15 cellular contexts compared by ENCODE assay signal in genomic region chr5:178211095-178212048, GRCh38. TPM values are rescaled to one million over a fixed set of nuclear protein-coding genes. Genes with fewer than 3 reads are reported as not detected.
DNase-seq lines count a peak whose midpoint lies in the region; ATAC-seq and TF ChIP-seq lines count a peak whose summit lies in the region.
"Had no signal": no experiment of that assay in that cellular context is flagged by ENCODE, and none has a peak within 500 bp of the region (broad histone marks: within the 10 kb centered on the region; RNA-seq: fewer than 3 reads in every experiment).

No MANE protein-coding gene starts in this region.

- H3K4me1 Mint-ChIP-seq in stimulated activated naive CD8-positive, alpha-beta T cell treated with anti-CD3 and anti-CD28 coated beads, Interleukin-15, Interleukin-2, amounts not matched to agents 100 ng/mL and 50 ng/mL, for 24 hours (ENCODE audit: low read depth) = peaks cover 44% of the 10 kb centered on the region
- peaks cover 12% of the 10 kb centered on the region for H3K4me1 Mint-ChIP-seq in endodermal cell

- WGBS in endodermal cell (ENCODE audit: insufficient coverage in 1 of 2, insufficient read length in 1 of 2), 2 experiments = 95 to 98% methylated on average over 6 to 8 of the region's 8 CpGs

- no peak for ATAC-seq in stimulated activated naive CD8-positive, alpha-beta T cell treated with anti-CD3 and anti-CD28 coated beads, Interleukin-15, Interleukin-2, amounts not matched to agents 100 U/mL and 50 U/mL, for 24 hours
- peak; percentile 2 for ATAC-seq in RWPE2 (ENCODE audit: low read depth)
- ATAC-seq in esophagus mucosa = no peak
- no peak for ATAC-seq in HG03565 (IDR thresholded peaks at IDR 0.05; ENCODE audit: unreplicated experiment)
- ATAC-seq: gastrocnemius medialis, PC-3 had no signal

- no peaks in the 10 kb centered on the region for H3K9me3 Mint-ChIP-seq in stimulated activated naive CD8-positive, alpha-beta T cell treated with anti-CD3 and anti-CD28 coated beads, Interleukin-15, Interleukin-2, amounts not matched to agents 100 ng/mL and 50 ng/mL, for 24 hours
- no peaks in the 10 kb centered on the region for H3K9me3 Mint-ChIP-seq in endodermal cell
- H3K9me3 Mint-ChIP-seq: T-helper 2 cell treated with Interferon-gamma antibody and Interleukin-4, amounts not matched to agents 5 μg/mL and 100 μg/mL, for 36 hours had no signal

- DNase-seq in stimulated activated naive CD8-positive, alpha-beta T cell treated with anti-CD3 and anti-CD28 coated beads, Interleukin-15, Interleukin-2, amounts not matched to agents 100 U/mL and 50 U/mL, for 24 hours = no peak
- DNase-seq in RWPE2 (ENCODE audit: low spot score) (no peak), endodermal cell (peak; percentile 51), caudate nucleus (lab: John Stamatoyannopoulos, UW) (no peak)
- DNase-seq in stimulated activated naive CD4-positive, alpha-beta T cell treated with Interleukin-2 at 50 U/mL for 16 hours (lab: John Stamatoyannopoulos, UW) = no peak
- DNase-seq: C1 segment of cervical spinal cord; effector CD8-positive, alpha-beta T cell; gastrocnemius medialis; PC-3 had no signal

- H3K36me3 ChIP-seq in RWPE2 (ENCODE audit: low read depth) (peaks cover 100% of the 10 kb centered on the region), endodermal cell (ENCODE audit: control insufficient read depth, insufficient read depth, low read length) (peaks cover 99% of the 10 kb centered on the region)

- H3K4me3 ChIP-seq in RWPE2 (ENCODE audit: severe bottlenecking) (no peak overlapping the region), endodermal cell (ENCODE audit: low read length) (no peak overlapping the region)
- H3K4me3 ChIP-seq: ascending aorta, gastrocnemius medialis had no signal

- no peak overlapping the region for H3K9ac ChIP-seq in endodermal cell (ENCODE audit: extremely low read depth, low read length, poor library complexity, severe bottlenecking)

- H3K36me3 Mint-ChIP-seq in stimulated activated naive CD8-positive, alpha-beta T cell treated with anti-CD3 and anti-CD28 coated beads, Interleukin-15, Interleukin-2, amounts not matched to agents 100 ng/mL and 50 ng/mL, for 24 hours (ENCODE audit: low read depth) = peaks cover 77% of the 10 kb centered on the region
- H3K36me3 Mint-ChIP-seq in endodermal cell (ENCODE audit: low read depth) = peaks cover 83% of the 10 kb centered on the region

- H3K4me3 Mint-ChIP-seq in stimulated activated naive CD8-positive, alpha-beta T cell treated with anti-CD3 and anti-CD28 coated beads, Interleukin-15, Interleukin-2, amounts not matched to agents 100 ng/mL and 50 ng/mL, for 24 hours = peak overlapping the region; percentile 23
- no peak overlapping the region for H3K4me3 Mint-ChIP-seq in endodermal cell
- H3K4me3 Mint-ChIP-seq: T-helper 2 cell treated with Interferon-gamma antibody and Interleukin-4, amounts not matched to agents 5 μg/mL and 100 μg/mL, for 36 hours had no signal

- H3K27me3 ChIP-seq in RWPE2 (ENCODE audit: insufficient read depth, poor library complexity, severe bottlenecking) (no peaks in the 10 kb centered on the region), endodermal cell (ENCODE audit: control insufficient read depth, insufficient read depth, low read length, poor library complexity, severe bottlenecking) (no peaks in the 10 kb centered on the region)
- H3K27me3 ChIP-seq: ascending aorta, gastrocnemius medialis had no signal

- H3K4me1 ChIP-seq in RWPE2 (ENCODE audit: insufficient read depth, poor library complexity, severe bottlenecking) = peaks cover 3% of the 10 kb centered on the region
- H3K4me1 ChIP-seq in endodermal cell (ENCODE audit: control insufficient read depth, insufficient read depth, low read length) = no peaks in the 10 kb centered on the region

- no peak for TF ChIP-seq CTCF in RWPE2 (IDR thresholded peaks at IDR 0.05; ENCODE audit: poor library complexity, severe bottlenecking)
- no peak for TF ChIP-seq CTCF in endodermal cell (conservative IDR thresholded peaks at IDR 0.05)

- no peaks in the 10 kb centered on the region for H3K27me3 Mint-ChIP-seq in stimulated activated naive CD8-positive, alpha-beta T cell treated with anti-CD3 and anti-CD28 coated beads, Interleukin-15, Interleukin-2, amounts not matched to agents 100 ng/mL and 50 ng/mL, for 24 hours
- no peaks in the 10 kb centered on the region for H3K27me3 Mint-ChIP-seq in endodermal cell (ENCODE audit: insufficient read depth)

- no peaks in the 10 kb centered on the region for H3K9me3 ChIP-seq in RWPE2 (ENCODE audit: severe bottlenecking)
- H3K9me3 ChIP-seq in endodermal cell (ENCODE audit: control insufficient read depth, low read length) = no peaks in the 10 kb centered on the region
- H3K9me3 ChIP-seq: ascending aorta, gastrocnemius medialis had no signal

- H3K27ac ChIP-seq in RWPE2 (ENCODE audit: poor library complexity, severe bottlenecking) (no peak overlapping the region), endodermal cell (ENCODE audit: low read depth, low read length) (no peak overlapping the region), caudate nucleus (ENCODE audit: low read depth, low read length) (no peak overlapping the region)
- H3K27ac ChIP-seq: ascending aorta had no signal

- peak overlapping the region; percentile 76 for H3K27ac Mint-ChIP-seq in stimulated activated naive CD8-positive, alpha-beta T cell treated with anti-CD3 and anti-CD28 coated beads, Interleukin-15, Interleukin-2, amounts not matched to agents 100 ng/mL and 50 ng/mL, for 24 hours
- H3K27ac Mint-ChIP-seq in endodermal cell = peak overlapping the region; percentile 59
- H3K27ac Mint-ChIP-seq: T-helper 2 cell treated with Interferon-gamma antibody and Interleukin-4, amounts not matched to agents 5 μg/mL and 100 μg/mL, for 36 hours had no signal

RNA-seq across cellular contexts. Expression of gene HNRNPAB, which starts 7.0 kb away (rescaled TPM):
- total RNA-seq in endodermal cell (100 to 1,000 TPM; 343 to 353 TPM), esophagus mucosa (153 TPM)
- 268 TPM for polyA plus RNA-seq in endodermal cell (2013, experiment 1 of 2)
- 254 TPM for polyA plus RNA-seq in endodermal cell (2013, experiment 2 of 2)

RNA-seq across cellular contexts. Expression of gene PHYKPL, which starts 21.2 kb away (rescaled TPM):
- total RNA-seq in endodermal cell (10 to 100 TPM; 59.9 to 82.5 TPM), esophagus mucosa (26.8 TPM)
- 40.5 TPM for polyA plus RNA-seq in endodermal cell (2013, experiment 1 of 2)
- 37.3 TPM for polyA plus RNA-seq in endodermal cell (2013, experiment 2 of 2)

RNA-seq across cellular contexts. Expression of gene GMCL2, which starts 24.2 kb away (rescaled TPM):
- not detected for total RNA-seq in endodermal cell
- polyA plus RNA-seq in endodermal cell (2013, experiment 1 of 2) = not detected
- polyA plus RNA-seq in endodermal cell (2013, experiment 2 of 2) = not detected
- not detected for total RNA-seq in esophagus mucosa
- total RNA-seq: ascending aorta, gastrocnemius medialis, myocyte, PC-3 had no signal

RNA-seq across cellular contexts. Expression of gene NHP2, which starts 57.7 kb away (rescaled TPM):
- total RNA-seq in endodermal cell (100 to 1,000 TPM; 174 to 176 TPM), esophagus mucosa (179 TPM)
- 151 TPM for polyA plus RNA-seq in endodermal cell (2013, experiment 1 of 2)
- polyA plus RNA-seq in endodermal cell (2013, experiment 2 of 2) = 140 TPM
